In the genomic region with DNA sequence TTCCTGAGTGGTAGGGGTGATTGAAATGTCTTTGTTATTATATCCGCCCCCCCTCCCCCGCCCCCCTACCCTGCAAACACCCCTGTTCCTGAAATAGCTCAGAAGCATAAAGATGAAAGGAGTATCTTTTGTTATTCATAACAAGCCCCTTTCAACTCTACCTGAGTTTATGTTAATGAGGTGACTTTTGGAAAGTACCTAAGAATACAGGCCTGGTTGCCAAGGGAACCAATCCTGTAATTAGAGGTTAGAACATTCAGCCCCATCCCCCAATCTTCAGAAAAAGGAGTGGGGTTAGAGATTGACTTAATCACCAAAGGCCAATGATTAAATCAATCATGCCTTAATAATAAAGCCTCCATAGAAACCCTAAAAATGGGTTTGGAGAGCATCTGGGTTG, we compare ENCODE assay signal across 12 cellular contexts.
DNase-seq lines count a peak whose midpoint lies in the region; ATAC-seq and TF ChIP-seq lines count a peak whose summit lies in the region.
"Had no signal": no experiment of that assay in that cellular context is flagged by ENCODE, and none has a peak within 500 bp of the region (broad histone marks: within the 10 kb centered on the region; RNA-seq: fewer than 3 reads in every experiment).

No MANE protein-coding gene starts in this region.

- DNase-seq in activated CD4-positive, alpha-beta T cell treated with anti-CD3 and anti-CD28 coated beads for 4 hours, result peak; percentile 14 to 29
- DNase-seq in activated CD4-positive, alpha-beta T cell treated with anti-CD3 and anti-CD28 coated beads, Interleukin-2, amount 50 U/mL, for 1 hour, result no peak
- DNase-seq in activated B cell treated with CpG ODN at 0.5 μM for 24 hours (no peak), retina (no peak)
- DNase-seq: KG1, left cardiac atrium, NCI-H510A treated with DMSO at 0.1 percent for 48 hours, ovary had no signal

- H3K4me3 Mint-ChIP-seq in activated B cell treated with CpG ODN at 0.5 μM for 24 hours, result no peak overlapping the region
- no peak overlapping the region for H3K4me3 Mint-ChIP-seq in nephron

- no peaks in the 10 kb centered on the region for H3K27me3 Mint-ChIP-seq in activated B cell treated with CpG ODN at 0.5 μM for 24 hours
- no peaks in the 10 kb centered on the region for H3K27me3 Mint-ChIP-seq in nephron (ENCODE audit: low read depth)

- no peaks in the 10 kb centered on the region for H3K9me3 Mint-ChIP-seq in activated B cell treated with CpG ODN at 0.5 μM for 24 hours
- H3K9me3 Mint-ChIP-seq in nephron, result peaks cover 9% of the 10 kb centered on the region

- CTCF ChIA-PET in activated B cell treated with CpG ODN at 0.5 μM for 24 hours (lab: Charles Lee), result no interaction called here

- no peak for TF ChIP-seq CTCF in activated B cell treated with CpG ODN at 0.5 μM for 24 hours (IDR thresholded peaks at IDR 0.05)
- TF ChIP-seq CTCF in nephron (IDR thresholded peaks at IDR 0.05; ENCODE audit: unreplicated experiment in 3 of 3), result no peak

- POLR2A ChIA-PET in activated B cell treated with CpG ODN at 0.5 μM for 24 hours (lab: Charles Lee), result no interaction called here

- intact Hi-C loops in activated B cell treated with CpG ODN at 0.5 μM for 24 hours (cut with micrococcal nuclease), result no loop called here

- H3K27ac Mint-ChIP-seq in activated B cell treated with CpG ODN at 0.5 μM for 24 hours (no peak overlapping the region), nephron (peak overlapping the region in 2 of 3 experiments; percentile 57 to 63)

- H3K4me1 Mint-ChIP-seq in activated B cell treated with CpG ODN at 0.5 μM for 24 hours (peaks cover 6% of the 10 kb centered on the region), nephron (peaks cover 16% of the 10 kb centered on the region)

- H3K36me3 Mint-ChIP-seq in activated B cell treated with CpG ODN at 0.5 μM for 24 hours (ENCODE audit: low read depth) (no peaks in the 10 kb centered on the region), nephron (ENCODE audit: low read depth) (no peaks in the 10 kb centered on the region)

- ATAC-seq in HG02610 (IDR thresholded peaks at IDR 0.05; ENCODE audit: unreplicated experiment), result peak; percentile 62
- ATAC-seq in activated B cell treated with CpG ODN at 0.5 μM for 24 hours (ENCODE audit: low read depth), result peak; percentile 10
- no peak for ATAC-seq in GM19397 (IDR thresholded peaks at IDR 0.05; ENCODE audit: unreplicated experiment)
- no peak for ATAC-seq in HG03039 (IDR thresholded peaks at IDR 0.05; ENCODE audit: unreplicated experiment)
- ATAC-seq: left cardiac atrium had no signal

Comparison
In these comparisons a context has a peak if more than half of its experiments do, and no peak if none do; other contexts are left out.
1. DNase-seq: peak in activated CD4-positive, alpha-beta T cell treated with anti-CD3 and anti-CD28 coated beads for 4 hours (2 of 2); none in activated CD4-positive, alpha-beta T cell treated with anti-CD3 and anti-CD28 coated beads, Interleukin-2, amount 50 U/mL, for 1 hour (single experiment), activated B cell treated with CpG ODN at 0.5 μM for 24 hours (single experiment) and retina (single experiment).
2. ATAC-seq: peak in HG02610 (single experiment) and activated B cell treated with CpG ODN at 0.5 μM for 24 hours (single experiment); none in GM19397 (single experiment) and HG03039 (single experiment).